In genomic region chr1:155691992-155692528, GRCh38 we compare ENCODE assay signal across 27 cellular contexts. TPM values are rescaled to one million over a fixed set of nuclear protein-coding genes. Genes with fewer than 3 reads are reported as not detected.
DNase-seq lines count a peak whose midpoint lies in the region; ATAC-seq and TF ChIP-seq lines count a peak whose summit lies in the region.
"Had no signal": no experiment of that assay in that cellular context is flagged by ENCODE, and none has a peak within 500 bp of the region (broad histone marks: within the 10 kb centered on the region; RNA-seq: fewer than 3 reads in every experiment).

No MANE protein-coding gene starts in this region.

- CTCF ChIA-PET in HCT116 (lab: Charles Lee) = no interaction called here

- no peaks in the 10 kb centered on the region for H3K27me3 ChIP-seq in HCT116 (ENCODE audit: insufficient read depth, low read length)
- H3K27me3 ChIP-seq: breast epithelium, colonic mucosa, gastroesophageal sphincter, tibial artery had no signal

- TF ChIP-seq RAD21 in HCT116 (IDR thresholded peaks at IDR 0.05; ENCODE audit: low read depth) = no peak

- no peak overlapping the region for H3K9ac ChIP-seq in HCT116 (ENCODE audit: low read length)

- peaks cover 12% of the 10 kb centered on the region for H3K9me3 Mint-ChIP-seq in activated T-helper 2 cell treated with anti-CD3 and anti-CD28 coated beads, Interferon-gamma antibody, Interleukin-2, Interleukin-4, amounts not matched to agents 10 μg/mL and 5 μg/mL and 100 μg/mL, durations not matched to agents 14 hours and 24 hours and 36 hours
- H3K9me3 Mint-ChIP-seq in mesothelial cell of epicardium = peaks cover 29% of the 10 kb centered on the region
- H3K9me3 Mint-ChIP-seq: activated CD4-positive, alpha-beta T cell treated with anti-CD3 and anti-CD28 coated beads, Interleukin-2, amount 10 ng/mL, durations not matched to agents 7 days and 5 days; effector memory CD8-positive, alpha-beta T cell; stimulated activated naive CD8-positive, alpha-beta T cell treated with anti-CD3 and anti-CD28 coated beads, Interleukin-15, amount 100 ng/mL, for 72 hours had no signal

- no peak overlapping the region for H3K4me2 ChIP-seq in HCT116 (ENCODE audit: low read length)

- H3K4me3 Mint-ChIP-seq in activated T-helper 2 cell treated with anti-CD3 and anti-CD28 coated beads, Interferon-gamma antibody, Interleukin-2, Interleukin-4, amounts not matched to agents 10 μg/mL and 5 μg/mL and 100 μg/mL, durations not matched to agents 14 hours and 24 hours and 36 hours (ENCODE audit: low read depth) = peak overlapping the region; percentile 63
- no peak overlapping the region for H3K4me3 Mint-ChIP-seq in mesothelial cell of epicardium
- H3K4me3 Mint-ChIP-seq: activated CD4-positive, alpha-beta T cell treated with anti-CD3 and anti-CD28 coated beads, Interleukin-2, amount 10 ng/mL, durations not matched to agents 7 days and 5 days; activated CD8-positive, alpha-beta memory T cell treated with anti-CD3 and anti-CD28 coated beads, Interleukin-2, amount 10 ng/mL, durations not matched to agents 7 days and 5 days had no signal

- H3K27ac Mint-ChIP-seq in activated T-helper 2 cell treated with anti-CD3 and anti-CD28 coated beads, Interferon-gamma antibody, Interleukin-2, Interleukin-4, amounts not matched to agents 10 μg/mL and 5 μg/mL and 100 μg/mL, durations not matched to agents 14 hours and 24 hours and 36 hours = no peak overlapping the region
- H3K27ac Mint-ChIP-seq in mesothelial cell of epicardium = peak overlapping the region; percentile 67
- H3K27ac Mint-ChIP-seq: activated CD4-positive, alpha-beta T cell treated with anti-CD3 and anti-CD28 coated beads, Interleukin-2, amount 10 ng/mL, durations not matched to agents 7 days and 5 days; activated CD8-positive, alpha-beta memory T cell treated with anti-CD3 and anti-CD28 coated beads, Interleukin-2, amount 10 ng/mL, durations not matched to agents 7 days and 5 days; effector memory CD8-positive, alpha-beta T cell; progenitor cell of endocrine pancreas; stimulated activated naive CD8-positive, alpha-beta T cell treated with anti-CD3 and anti-CD28 coated beads, Interleukin-15, amount 100 ng/mL, for 72 hours had no signal

- no peak overlapping the region for H2AFZ ChIP-seq in HCT116 (ENCODE audit: low read depth, low read length, poor library complexity, severe bottlenecking)

- no peaks in the 10 kb centered on the region for H3K9me3 ChIP-seq in HCT116 (ENCODE audit: control insufficient read depth in 1 of 2, insufficient read depth in 1 of 2, low read depth in 1 of 2, low read length in 2 of 2)
- H3K9me3 ChIP-seq: breast epithelium, colonic mucosa, gastroesophageal sphincter, tibial artery had no signal

- H3K4me1 Mint-ChIP-seq in activated T-helper 2 cell treated with anti-CD3 and anti-CD28 coated beads, Interferon-gamma antibody, Interleukin-2, Interleukin-4, amounts not matched to agents 10 μg/mL and 5 μg/mL and 100 μg/mL, durations not matched to agents 14 hours and 24 hours and 36 hours (ENCODE audit: low read depth) = peaks cover 46% of the 10 kb centered on the region
- H3K4me1 Mint-ChIP-seq in mesothelial cell of epicardium = peaks cover 22% of the 10 kb centered on the region

- no TSS peak for BruUV-seq in HCT116 (replicated peaks; lab: Mats Ljungman, UMichigan)

- H3K36me3 Mint-ChIP-seq in activated T-helper 2 cell treated with anti-CD3 and anti-CD28 coated beads, Interferon-gamma antibody, Interleukin-2, Interleukin-4, amounts not matched to agents 10 μg/mL and 5 μg/mL and 100 μg/mL, durations not matched to agents 14 hours and 24 hours and 36 hours (ENCODE audit: low read depth) = peaks cover 72% of the 10 kb centered on the region
- H3K36me3 Mint-ChIP-seq in mesothelial cell of epicardium = peaks cover 52% of the 10 kb centered on the region

- TF ChIP-seq CTCF in HCT116 (IDR thresholded peaks at IDR 0.05 in 2 of 3, conservative IDR thresholded peaks at IDR 0.05 in 1 of 3; ENCODE audit: borderline replicate concordance in 1 of 3, insufficient read depth in 1 of 3, low read depth in 2 of 3, low read length in 2 of 3) (no peak), mesothelial cell of epicardium (IDR thresholded peaks at IDR 0.05; ENCODE audit: unreplicated experiment) (no peak)

- H3K9me2 ChIP-seq in HCT116 (ENCODE audit: insufficient read depth) = no peaks in the 10 kb centered on the region

- no peak overlapping the region for H3K4me3 ChIP-seq in HCT116 (replicated peaks in 1 of 2; ENCODE audit: low read depth in 1 of 2, low read length in 2 of 2)
- H3K4me3 ChIP-seq: breast epithelium, colonic mucosa, gastroesophageal sphincter, mucosa of descending colon, SK-N-MC, tibial artery had no signal

- intact Hi-C loops in HCT116 (cut with micrococcal nuclease) = no loop called here
- intact Hi-C loops in activated T-helper 2 cell treated with anti-CD3 and anti-CD28 coated beads, Interferon-gamma antibody, Interleukin-2, Interleukin-4, amounts not matched to agents 10 μg/mL and 5 μg/mL and 100 μg/mL, durations not matched to agents 14 hours and 24 hours and 36 hours (cut with micrococcal nuclease) = no loop called here

- peaks cover 4 to 6% of the 10 kb centered on the region in 2 experiments; a peak in 3 of 4 replicates for H3K4me1 ChIP-seq in HCT116 (ENCODE audit: control insufficient read depth in 1 of 2, insufficient read depth in 2 of 2, low read length in 2 of 2)
- H3K4me1 ChIP-seq: colonic mucosa had no signal

- POLR2A ChIA-PET in HCT116 (lab: Charles Lee) = no interaction called here

- no peak for TF ChIP-seq POLR2A in HCT116 (IDR thresholded peaks at IDR 0.05; ENCODE audit: borderline replicate concordance, extremely low read depth, insufficient read depth, insufficient read length)

- in situ Hi-C loops in Caki2 (cut with HindIII; ENCODE audit: low pct_unique_long_range_greater_than_20kb, low sequenced_read_pairs) = no loop called here

- RAD21 ChIA-PET in HCT116 (lab: Charles Lee; ENCODE audit: low non-redundant PET in 1 of 2, low total read pairs in 2 of 2, uncharacterized antibody in 2 of 2, unreplicated experiment in 2 of 2) = no interaction called here

- peaks cover 4% of the 10 kb centered on the region; the same call in 1 of the 2 replicates for H4K20me1 ChIP-seq in HCT116 (ENCODE audit: insufficient read depth)

- H3K27me3 Mint-ChIP-seq in activated T-helper 2 cell treated with anti-CD3 and anti-CD28 coated beads, Interferon-gamma antibody, Interleukin-2, Interleukin-4, amounts not matched to agents 10 μg/mL and 5 μg/mL and 100 μg/mL, durations not matched to agents 14 hours and 24 hours and 36 hours (ENCODE audit: low read depth) = no peaks in the 10 kb centered on the region
- no peaks in the 10 kb centered on the region for H3K27me3 Mint-ChIP-seq in mesothelial cell of epicardium (ENCODE audit: low read depth)
- H3K27me3 Mint-ChIP-seq: activated CD4-positive, alpha-beta T cell treated with anti-CD3 and anti-CD28 coated beads, Interleukin-2, amount 10 ng/mL, durations not matched to agents 7 days and 5 days; activated CD8-positive, alpha-beta memory T cell treated with anti-CD3 and anti-CD28 coated beads, Interleukin-2, amount 10 ng/mL, durations not matched to agents 7 days and 5 days; effector memory CD8-positive, alpha-beta T cell; progenitor cell of endocrine pancreas; stimulated activated naive CD8-positive, alpha-beta T cell treated with anti-CD3 and anti-CD28 coated beads, Interleukin-15, amount 100 ng/mL, for 72 hours had no signal

- H3K79me2 ChIP-seq in HCT116 (ENCODE audit: insufficient read depth, low read length) = peaks cover 92% of the 10 kb centered on the region

- H3K36me3 ChIP-seq in HCT116 (ENCODE audit: control insufficient read depth in 1 of 2, insufficient read depth in 2 of 2, low read length in 2 of 2) = peaks cover 5 to 41% of the 10 kb centered on the region in 2 experiments
- H3K36me3 ChIP-seq: breast epithelium, colonic mucosa had no signal

- no peak for ATAC-seq in HCT116
- ATAC-seq in GM18868 (IDR thresholded peaks at IDR 0.05; ENCODE audit: unreplicated experiment) = no peak
- ATAC-seq in GM19452 (IDR thresholded peaks at IDR 0.05; ENCODE audit: unreplicated experiment) = no peak
- ATAC-seq: activated CD8-positive, alpha-beta memory T cell treated with anti-CD3 and anti-CD28 coated beads, Interleukin-2, amount 10 ng/mL, durations not matched to agents 7 days and 5 days; effector memory CD8-positive, alpha-beta T cell; gastroesophageal sphincter; mucosa of descending colon; stimulated activated naive CD8-positive, alpha-beta T cell treated with anti-CD3 and anti-CD28 coated beads, Interleukin-15, amount 100 ng/mL, for 72 hours had no signal

- no peak overlapping the region for H3K27ac ChIP-seq in HCT116 (ENCODE audit: low read depth, low read length)
- H3K27ac ChIP-seq: breast epithelium, C4-2B, colonic mucosa, gastroesophageal sphincter, SK-N-MC, tibial artery had no signal

- DNase-seq in Caki2 (ENCODE audit: low read depth) (peak; percentile 37), HCT116 (ENCODE audit: low read depth, low spot score) (no peak), mesothelial cell of epicardium (ENCODE audit: low spot score in 2 of 2, unreplicated experiment in 2 of 2) (no peak), hippocampal formation (lab: John Stamatoyannopoulos, UW) (no peak)
- no peak for DNase-seq in activated T-helper 2 cell treated with anti-CD3 and anti-CD28 coated beads, Interferon-gamma antibody, Interleukin-2, Interleukin-4, amounts not matched to agents 10 μg/mL and 5 μg/mL and 100 μg/mL, durations not matched to agents 14 hours and 24 hours and 36 hours (ENCODE audit: low spot score)
- DNase-seq in stimulated activated CD4-positive, alpha-beta T cell treated with anti-CD3 and anti-CD28 coated beads, Interleukin-4, amount 100 ng/mL, for 24 hours = no peak
- DNase-seq: activated CD4-positive, alpha-beta T cell treated with anti-CD3 and anti-CD28 coated beads, Interleukin-2, amount 10 ng/mL, durations not matched to agents 7 days and 5 days; activated CD8-positive, alpha-beta memory T cell treated with anti-CD3 and anti-CD28 coated beads, Interleukin-2, amount 10 ng/mL, durations not matched to agents 7 days and 5 days; colonic mucosa; DMS 273 treated with DMSO at 0.1 percent for 48 hours; effector memory CD8-positive, alpha-beta T cell; GOT3; Kasumi-1; mucosa of descending colon; MV-4-11; NCI-H1694 treated with DMSO at 0.1 percent for 48 hours; NCI-H526 treated with DMSO at 0.1 percent for 48 hours; stimulated activated naive CD8-positive, alpha-beta T cell treated with anti-CD3 and anti-CD28 coated beads, Interleukin-15, amount 100 ng/mL, for 72 hours; T-helper 2 cell; tibial artery had no signal

RNA-seq across cellular contexts. Expression of gene DAP3, which starts 3.2 kb away (rescaled TPM):
- 53.2 and 75.2 TPM in 2 replicates for total RNA-seq in Caki2 (2014; rRNA removed; shearing (Covaris generic); ENCODE audit: low replicate concordance)
- total RNA-seq in HCT116 (2021; ENCODE audit: unreplicated experiment) = 148 TPM
- polyA plus RNA-seq in HCT116 (2012) = 163 TPM in 2 replicates
- total RNA-seq in activated T-helper 2 cell treated with anti-CD3 and anti-CD28 coated beads, Interferon-gamma antibody, Interleukin-2, Interleukin-4, amounts not matched to agents 10 μg/mL and 5 μg/mL and 100 μg/mL, durations not matched to agents 14 hours and 24 hours and 36 hours = 172 and 187 TPM in 2 replicates
- 106 to 113 TPM (median 109 TPM) in 3 replicates for total RNA-seq in mesothelial cell of epicardium

RNA-seq across cellular contexts. Expression of gene YY1AP1, which starts 3.5 kb away (rescaled TPM):
- total RNA-seq in Caki2 (2014; rRNA removed; shearing (Covaris generic); ENCODE audit: low replicate concordance) = 22.3 and 49.3 TPM in 2 replicates
- total RNA-seq in HCT116 (2021; ENCODE audit: unreplicated experiment) (40.3 TPM), mesothelial cell of epicardium (55.8 to 58.1 TPM (median 56.2 TPM) in 3 replicates)
- polyA plus RNA-seq in HCT116 (2012) = 36.5 and 45.6 TPM in 2 replicates
- total RNA-seq in activated T-helper 2 cell treated with anti-CD3 and anti-CD28 coated beads, Interferon-gamma antibody, Interleukin-2, Interleukin-4, amounts not matched to agents 10 μg/mL and 5 μg/mL and 100 μg/mL, durations not matched to agents 14 hours and 24 hours and 36 hours = 65.8 and 67.9 TPM in 2 replicates
